ENCODE assay signal across 8 cellular contexts in genomic region chr20:43658068-43658722, GRCh38. TPM values are rescaled to one million over a fixed set of nuclear protein-coding genes. Genes with fewer than 3 reads are reported as not detected.
DNase-seq lines count a peak whose midpoint lies in the region; ATAC-seq and TF ChIP-seq lines count a peak whose summit lies in the region.

No MANE protein-coding gene starts in this region.

- TF ChIP-seq POLR2A in spleen (IDR thresholded peaks at IDR 0.05) (no peak), uterus (IDR thresholded peaks at IDR 0.05) (no peak)

- intact Hi-C loops in right cardiac atrium (cut with DNase I) (no loop called here), spleen (cut with DNase I; ENCODE audit: low total_unique reads) (no loop called here), uterus (cut with DNase I; ENCODE audit: low total_unique reads) (no loop called here)

- H3K27ac ChIP-seq in right cardiac atrium (ENCODE audit: low read length) (no peak overlapping the region), spleen (peak overlapping the region; percentile 78 to 91 (median 87)), uterus (peak overlapping the region in 1 of 2 donors; percentile 3)

- TF ChIP-seq CTCF in spleen (IDR thresholded peaks at IDR 0.05 in 8 of 11, conservative IDR thresholded peaks at IDR 0.05 in 3 of 11) (no peak), uterus (IDR thresholded peaks at IDR 0.05) (no peak)

- H3K4me1 ChIP-seq in right cardiac atrium (ENCODE audit: control insufficient read depth, insufficient read depth, low read length) (no peaks in the 10 kb centered on the region), spleen (peaks cover 0 to 22% (median 11%) of the 10 kb centered on the region in 6 donors), uterus (no peaks in the 10 kb centered on the region)

- H3K27me3 ChIP-seq in right cardiac atrium (ENCODE audit: control insufficient read depth, insufficient read depth) (no peaks in the 10 kb centered on the region), spleen (replicated peaks in 1 of 7) (no peaks in the 10 kb centered on the region), uterus (no peaks in the 10 kb centered on the region)

- DNase-seq in DMS 273 (lab: John Stamatoyannopoulos, UW; ENCODE audit: unreplicated experiment), result peak; percentile 65
- DNase-seq in DMS 273 treated with DMSO at 0.1 percent for 48 hours (lab: John Stamatoyannopoulos, UW), result no peak
- DNase-seq in HS-27A (ENCODE audit: low read depth), result peak; percentile 30
- DNase-seq in activated CD8-positive, alpha-beta memory T cell treated with anti-CD3 and anti-CD28 coated beads, Interleukin-2, amount 50 U/mL, for 48 hours, result peak; percentile 63
- DNase-seq in right cardiac atrium, result no peak
- DNase-seq in spleen, result peak; percentile 63
- no peak for DNase-seq in uterus
- no peak for DNase-seq in NCI-H345 (lab: John Stamatoyannopoulos, UW)

- H3K4me3 ChIP-seq in right cardiac atrium (ENCODE audit: low read length) (peak overlapping the region; percentile 45), spleen (peak overlapping the region in 7 of 8 donors; percentile 57 to 89 (median 66)), uterus (peak overlapping the region in 1 of 2 donors; percentile 57)

- ATAC-seq in right cardiac atrium, result no peak

- H3K9me3 ChIP-seq in right cardiac atrium (ENCODE audit: control insufficient read depth, low read length) (no peaks in the 10 kb centered on the region), spleen (no peaks in the 10 kb centered on the region), uterus (no peaks in the 10 kb centered on the region)

- WGBS in right cardiac atrium, result 79% methylated on average over 11 of the region's 11 CpGs
- 73 to 78% (median 76%) methylated on average over 11 of the region's 11 CpGs for WGBS in spleen, 5 donors

- H3K36me3 ChIP-seq in spleen (no peaks in the 10 kb centered on the region), uterus (no peaks in the 10 kb centered on the region)

RNA-seq across cellular contexts. Expression of gene MYBL2, which starts 8.7 kb away (rescaled TPM):
- 1 to 10 TPM in 1 of 4 donors, under 1 TPM in 2, not detected in 1; 0.11 to 1.4 (median 0.89) TPM for total RNA-seq in right cardiac atrium
- 0.11 TPM for polyA plus RNA-seq in right cardiac atrium
- 10 to 100 TPM in 5 of 7 donors, 1 to 10 TPM in 2; 8.2 to 55.2 (median 25.3) TPM for total RNA-seq in spleen
- 10 to 100 TPM; 17.8 to 60.0 (median 31.5) TPM for polyA plus RNA-seq in spleen
- 1 to 10 TPM in 1 of 4 donors, under 1 TPM in 1, not detected in 2; 0.29 to 5.2 TPM for total RNA-seq in uterus

Comparison
In these comparisons a context has a peak if more than half of its experiments do, and no peak if none do; other contexts are left out.
1. DNase-seq: peak in DMS 273 (single experiment), HS-27A (single experiment), activated CD8-positive, alpha-beta memory T cell treated with anti-CD3 and anti-CD28 coated beads, Interleukin-2, amount 50 U/mL, for 48 hours (single experiment) and spleen (single experiment); none in DMS 273 treated with DMSO at 0.1 percent for 48 hours (single experiment), right cardiac atrium (0 of 3), uterus (0 of 2) and NCI-H345 (single experiment).